ENCODE assay signal across 6 cellular contexts in genomic region chr2:219551863-219552381, GRCh38. TPM values are rescaled to one million over a fixed set of nuclear protein-coding genes. Genes with fewer than 3 reads are reported as not detected.
DNase-seq lines count a peak whose midpoint lies in the region; ATAC-seq, FAIRE-seq and TF ChIP-seq lines count a peak whose summit lies in the region.

No MANE protein-coding gene starts in this region.

- TF ChIP-seq POLR2A in A549 (IDR thresholded peaks at IDR 0.05; ENCODE audit: low read length), result no peak

- no peak for DNase-seq in A549 (ENCODE audit: low read depth in 1 of 2, low spot score in 1 of 2)
- no peak for DNase-seq in kidney epithelial cell (ENCODE audit: low read depth)
- no peak for DNase-seq in CD1c-positive myeloid dendritic cell (ENCODE audit: extremely low spot score)
- no peak for DNase-seq in glomerular visceral epithelial cell (ENCODE audit: extremely low spot score)

- no peaks in the 10 kb centered on the region for H3K36me3 ChIP-seq in kidney epithelial cell (ENCODE audit: control insufficient read depth, insufficient read depth, low read length)

- peaks cover 16% of the 10 kb centered on the region for H3K4me1 ChIP-seq in A549

- TF ChIP-seq CTCF in A549 (IDR thresholded peaks at IDR 0.05) (no peak), kidney epithelial cell (IDR thresholded peaks at IDR 0.05; ENCODE audit: insufficient read depth, low read length, poor library complexity, severe bottlenecking) (no peak)

- POLR2A ChIA-PET in A549 (lab: Yijun Ruan, JAX), result interaction anchor here (1.1 to 1.2 kb wide), 3 partner anchors 8 to 45 kb away, joined by 3 read pairs; partner anchors contain the start of genes CHPF, OBSL1, STK11IP and TMEM198

- CTCF ChIA-PET in A549 (lab: Yijun Ruan, JAX), result interaction anchor here (1.0 to 5.8 kb wide), 7 partner anchors 8 to 90 kb away, joined by 3 to 51 read pairs (median 10); partner anchors contain the start of genes CHPF and TMEM198

- TF ChIP-seq EP300 in A549 (IDR thresholded peaks at IDR 0.05), result no peak

- 5% methylated on average over 17 of the region's 31 CpGs for WGBS in A549 (ENCODE audit: missing lambda C conversion rate)

- ATAC-seq in A549 (peak; percentile 31 to 45), GM21825 (IDR thresholded peaks at IDR 0.05; ENCODE audit: unreplicated experiment) (peak; percentile 25), SK-N-SH treated with all-trans-retinoic acid at 6 μM for 48 hours (peak; percentile 46)

- H3K27me3 ChIP-seq in kidney epithelial cell (ENCODE audit: control insufficient read depth, insufficient read depth, low read length), result peaks cover 14% of the 10 kb centered on the region

- H3K27ac ChIP-seq in A549, result peak overlapping the region; percentile 70 to 81; a peak in 4 of 6 replicates

- no peak for TF ChIP-seq RAD21 in A549 (conservative IDR thresholded peaks at IDR 0.05 in 1 of 2, IDR thresholded peaks at IDR 0.05 in 1 of 2)

- H3K4me3 ChIP-seq in A549 (peak overlapping the region; percentile 76), kidney epithelial cell (ENCODE audit: low read depth, low read length) (peak overlapping the region; percentile 70)

- H3K4me2 ChIP-seq in A549, result peak overlapping the region; percentile 100

- FAIRE-seq in A549 (lab: Jason Lieb, UNC), result no peak

- no peaks in the 10 kb centered on the region for H3K9me3 ChIP-seq in A549

TF ChIP-seq in A549, 52 proteins besides CTCF, POLR2A, EP300 and RAD21:
- TF ChIP-seq RNF2 (IDR thresholded peaks at IDR 0.05; ENCODE audit: borderline replicate concordance, low read depth) (0 out of 2 replicates have a peak, but pooled peaks have one; percentile 24), NPAS2 (CRISPR knock-in tag; IDR thresholded peaks at IDR 0.05; ENCODE audit: borderline replicate concordance) (no peak), POLR2AphosphoS2 (conservative IDR thresholded peaks at IDR 0.05; ENCODE audit: low read length) (no peak)
- TF ChIP-seq, protein P1, sequence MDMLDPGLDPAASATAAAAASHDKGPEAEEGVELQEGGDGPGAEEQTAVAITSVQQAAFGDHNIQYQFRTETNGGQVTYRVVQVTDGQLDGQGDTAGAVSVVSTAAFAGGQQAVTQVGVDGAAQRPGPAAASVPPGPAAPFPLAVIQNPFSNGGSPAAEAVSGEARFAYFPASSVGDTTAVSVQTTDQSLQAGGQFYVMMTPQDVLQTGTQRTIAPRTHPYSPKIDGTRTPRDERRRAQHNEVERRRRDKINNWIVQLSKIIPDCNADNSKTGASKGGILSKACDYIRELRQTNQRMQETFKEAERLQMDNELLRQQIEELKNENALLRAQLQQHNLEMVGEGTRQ (IDR thresholded peaks at IDR 0.05), result no peak

TF ChIP-seq in SK-N-SH treated with all-trans-retinoic acid at 6 μM for 48 hours, 23 proteins besides CTCF, POLR2A, EP300 and RAD21:
- TF ChIP-seq BACH2 (CRISPR knock-in tag; IDR thresholded peaks at IDR 0.05; ENCODE audit: borderline replicate concordance), result no peak
- no peak for TF ChIP-seq CSDC2 (CRISPR knock-in tag; IDR thresholded peaks at IDR 0.05)
- no peak for TF ChIP-seq SNAI2 (CRISPR knock-in tag; IDR thresholded peaks at IDR 0.05)

RNA-seq across cellular contexts. Expression of gene TMEM198, which starts 8.1 kb away (rescaled TPM):
- polyA plus RNA-seq in A549 (2011; rRNA removed) (0.31 and 0.33 TPM in 2 replicates), A549 (2017; fragmentation: RNase III; extraction: RNeasy Plus Mini Kit Qiagen cat#74134 plus additional on column Dnase treatment) (0.26 to 0.42 TPM (median 0.37 TPM) in 3 replicates)
- 0.40 and 0.45 TPM in 2 replicates for polyA plus RNA-seq in A549 (2012; cell fraction: cytosol; rRNA removed)
- polyA plus RNA-seq in A549 (2012; cell fraction: nucleus; rRNA removed), result 3.2 and 3.3 TPM in 2 replicates
- 0.44 and 0.83 TPM in 2 replicates for polyA minus RNA-seq in A549 (2011; rRNA and poly(A)+ RNA removed)
- total RNA-seq in kidney epithelial cell, result 7.1 and 7.6 TPM in 2 replicates

RNA-seq across cellular contexts. Expression of gene CHPF, which starts 8.3 kb away (rescaled TPM):
- 9.0 and 10.2 TPM in 2 replicates for polyA plus RNA-seq in A549 (2011; rRNA removed)
- polyA plus RNA-seq in A549 (2012; cell fraction: cytosol; rRNA removed), result 13.2 and 20.6 TPM in 2 replicates
- polyA plus RNA-seq in A549 (2012; cell fraction: nucleus; rRNA removed), result 25.5 and 46.9 TPM in 2 replicates
- polyA plus RNA-seq in A549 (2017; fragmentation: RNase III; extraction: RNeasy Plus Mini Kit Qiagen cat#74134 plus additional on column Dnase treatment), result 11.8 to 15.1 TPM (median 14.8 TPM) in 3 replicates
- polyA minus RNA-seq in A549 (2011; rRNA and poly(A)+ RNA removed), result 4.2 and 6.5 TPM in 2 replicates
- total RNA-seq in kidney epithelial cell, result 285 and 333 TPM in 2 replicates

RNA-seq across cellular contexts. Expression of gene OBSL1, which starts 19.4 kb away (rescaled TPM):
- polyA plus RNA-seq in A549 (2011; rRNA removed), result 14.4 and 15.6 TPM in 2 replicates
- 24.0 and 25.3 TPM in 2 replicates for polyA plus RNA-seq in A549 (2012; cell fraction: cytosol; rRNA removed)
- polyA plus RNA-seq in A549 (2012; cell fraction: nucleus; rRNA removed), result 77.0 and 87.1 TPM in 2 replicates
- 22.2 to 33.8 TPM (median 31.8 TPM) in 3 replicates for polyA plus RNA-seq in A549 (2017; fragmentation: RNase III; extraction: RNeasy Plus Mini Kit Qiagen cat#74134 plus additional on column Dnase treatment)
- 24.1 and 32.6 TPM in 2 replicates for polyA minus RNA-seq in A549 (2011; rRNA and poly(A)+ RNA removed)
- total RNA-seq in kidney epithelial cell, result 39.8 and 41.0 TPM in 2 replicates

RNA-seq across cellular contexts. Expression of gene INHA, which starts 20.2 kb away (rescaled TPM):
- polyA plus RNA-seq in A549 (2011; rRNA removed), result 0.49 and 0.83 TPM in 2 replicates
- polyA plus RNA-seq in A549 (2012; cell fraction: cytosol; rRNA removed), result 0.54 and 0.75 TPM in 2 replicates
- 4.5 and 6.0 TPM in 2 replicates for polyA plus RNA-seq in A549 (2012; cell fraction: nucleus; rRNA removed)
- 0.35 to 0.83 TPM (median 0.72 TPM) in 3 replicates for polyA plus RNA-seq in A549 (2017; fragmentation: RNase III; extraction: RNeasy Plus Mini Kit Qiagen cat#74134 plus additional on column Dnase treatment)
- 0.17 TPM in 1 of 2 replicates, not detected in the other for polyA minus RNA-seq in A549 (2011; rRNA and poly(A)+ RNA removed)
- not detected in 2 replicates for total RNA-seq in kidney epithelial cell

RNA-seq across cellular contexts. Expression of gene ASIC4, which starts 37.6 kb away (rescaled TPM):
- polyA plus RNA-seq in A549 (2011; rRNA removed) (0.04 and 0.13 TPM in 2 replicates), A549 (2017; fragmentation: RNase III; extraction: RNeasy Plus Mini Kit Qiagen cat#74134 plus additional on column Dnase treatment) (0.07 to 0.08 TPM in 2 of 3 replicates, not detected in the other)
- polyA plus RNA-seq in A549 (2012; cell fraction: cytosol; rRNA removed), result 0.01 and 0.05 TPM in 2 replicates
- 0.17 and 0.33 TPM in 2 replicates for polyA plus RNA-seq in A549 (2012; cell fraction: nucleus; rRNA removed)
- 0.12 TPM in 1 of 2 replicates, not detected in the other for polyA minus RNA-seq in A549 (2011; rRNA and poly(A)+ RNA removed)
- total RNA-seq in kidney epithelial cell, result not detected in 2 replicates
